In the genomic region with DNA sequence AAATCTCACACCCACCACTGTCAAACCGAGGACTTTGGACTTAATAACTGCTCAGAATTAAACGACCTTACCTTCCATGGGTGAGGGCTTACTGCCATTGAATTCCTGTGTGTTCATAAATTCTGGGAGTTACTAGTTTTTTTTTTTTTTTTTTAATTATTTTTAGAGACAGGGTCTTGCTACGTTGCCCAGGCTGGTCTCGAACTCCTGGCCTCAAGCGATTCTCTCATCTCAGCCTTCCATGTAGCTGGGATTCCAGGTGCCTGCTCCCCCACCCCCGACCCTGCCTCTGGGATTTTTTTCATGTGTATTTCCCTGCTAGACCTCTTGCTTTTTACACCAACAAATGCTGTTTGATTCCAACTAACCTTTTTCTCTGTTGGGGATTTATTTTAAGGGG, we compare ENCODE assay signal across 14 cellular contexts. TPM values are rescaled to one million over a fixed set of nuclear protein-coding genes. Genes with fewer than 3 reads are reported as not detected.
"Had no signal": no experiment of that assay in that cellular context is flagged by ENCODE, and none has a peak within 500 bp of the region (broad histone marks: within the 10 kb centered on the region; RNA-seq: fewer than 3 reads in every experiment).

No MANE protein-coding gene starts in this region.

- H3K27me3 ChIP-seq: ovary had no signal

- H3K36me3 ChIP-seq: ovary had no signal

- DNase-seq: activated B cell treated with CpG ODN at 0.5 μM for 24 hours; activated CD4-positive, alpha-beta T cell treated with anti-CD3 and anti-CD28 coated beads for 48 hours; activated CD8-positive, alpha-beta memory T cell treated with anti-CD3 and anti-CD28 coated beads, Interleukin-2, amount 50 U/mL, for 4 hours; activated gamma-delta T cell; activated T-cell treated with anti-CD3 and anti-CD28 coated beads, Interleukin-2, amount 50 U/mL, for 48 hours; effector memory CD8-positive, alpha-beta T cell; hypothalamus; midbrain; T-helper 17 cell; trophoblast cell had no signal

- H3K9me3 ChIP-seq: ovary had no signal

- H3K4me3 ChIP-seq: ovary had no signal

- ATAC-seq: activated naive CD4-positive, alpha-beta T cell treated with anti-CD3 and anti-CD28 coated beads, Interleukin-2, amount 50 U/mL, for 72 hours; T-helper 17 cell had no signal

RNA-seq across cellular contexts. Expression of a gene that starts 14.9 kb away (rescaled TPM):
- total RNA-seq: lung microvascular endothelial cell, myocyte had no signal

RNA-seq across cellular contexts. Expression of a gene that starts 19.7 kb away (rescaled TPM):
- total RNA-seq: myocyte had no signal
